ENCODE assay signal across 8 cellular contexts in the genomic region with DNA sequence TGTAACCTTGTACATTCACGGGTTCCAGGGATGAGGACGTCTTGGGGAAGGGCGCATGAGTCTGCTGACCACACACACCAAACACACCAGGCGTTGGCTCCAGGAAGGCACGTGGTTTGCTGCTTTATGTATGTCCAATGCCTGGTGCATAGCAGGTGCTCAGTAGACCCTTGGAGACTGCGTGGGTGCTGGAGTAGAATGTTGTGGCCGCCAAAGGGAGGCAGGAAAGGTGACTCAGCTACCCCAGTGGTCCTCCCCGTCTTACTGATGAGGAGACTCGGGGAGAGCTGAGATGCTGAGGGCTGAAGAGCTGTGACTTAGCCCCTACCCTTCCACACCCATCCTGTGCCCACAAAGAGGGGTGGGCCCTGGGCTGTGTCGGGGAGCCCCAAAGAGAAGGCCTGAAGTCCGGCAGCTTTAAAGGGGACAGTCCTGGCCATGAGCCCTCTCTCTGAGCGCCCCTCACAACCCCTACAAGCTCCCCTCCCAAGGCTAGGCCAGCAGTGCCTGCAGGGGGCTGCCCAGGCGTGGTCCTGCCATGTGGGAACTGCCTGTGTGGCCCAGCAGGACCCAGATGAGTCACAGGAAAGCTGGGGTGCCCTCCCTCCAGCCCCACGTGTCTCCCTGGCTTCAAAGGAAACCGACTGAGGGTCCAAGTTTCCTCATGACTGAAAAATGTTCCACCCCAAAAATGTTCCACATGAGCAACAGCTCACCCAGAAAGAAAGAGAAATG. TPM values are rescaled to one million over a fixed set of nuclear protein-coding genes. Genes with fewer than 3 reads are reported as not detected.
A peak's percentile ranks its signal among the peaks of the same experiment; 100 is the strongest.
DNase-seq lines count a peak whose midpoint lies in the region; ATAC-seq, FAIRE-seq and TF ChIP-seq lines count a peak whose summit lies in the region.

No MANE protein-coding gene starts in this region.

- DNase-seq in RCC 7860 (ENCODE audit: low spot score) (peak; percentile 99), amniotic epithelial cell (ENCODE audit: low read depth) (peak; percentile 79), omental fat pad (ENCODE audit: low spot score) (no peak), AML-193 (lab: John Stamatoyannopoulos, UW) (no peak), inferior parietal cortex (ENCODE audit: extremely low spot score) (no peak)

- no peak for TF ChIP-seq CTCF in omental fat pad (IDR thresholded peaks at IDR 0.05)

- 0 out of 2 replicates have a peak overlapping the region, but pooled peaks have one; percentile 11 for H3K27ac ChIP-seq in ACC112 (ENCODE audit: low read depth, low read length)
- H3K27ac ChIP-seq in rectal smooth muscle tissue (ENCODE audit: low read depth, low read length): peak overlapping the region; percentile 40

- ATAC-seq in omental fat pad (ENCODE audit: low FRiP score) (no peak), GM18519 (IDR thresholded peaks at IDR 0.05; ENCODE audit: low FRiP score, unreplicated experiment) (no peak)

- peaks cover 25% of the 10 kb centered on the region for H3K4me1 ChIP-seq in ACC112 (ENCODE audit: control insufficient read depth, insufficient read depth, low read length, unreplicated experiment)
- H3K4me1 ChIP-seq in rectal smooth muscle tissue (ENCODE audit: control insufficient read depth, insufficient read depth, low read length): no peaks in the 10 kb centered on the region

- peak; percentile 80 for FAIRE-seq in RCC 7860 (lab: Jason Lieb, UNC)

- H3K79me2 ChIP-seq in ACC112 (ENCODE audit: control insufficient read depth, insufficient read depth, low read length, unreplicated experiment): no peaks in the 10 kb centered on the region

- H3K9ac ChIP-seq in rectal smooth muscle tissue (ENCODE audit: low read length): no peak overlapping the region

- H3K4me3 ChIP-seq in ACC112 (ENCODE audit: low read depth, low read length): no peak overlapping the region
- no peak overlapping the region for H3K4me3 ChIP-seq in rectal smooth muscle tissue (ENCODE audit: low read length)

- H3K36me3 ChIP-seq in ACC112 (ENCODE audit: insufficient read depth, low read length) (no peaks in the 10 kb centered on the region), rectal smooth muscle tissue (ENCODE audit: control insufficient read depth, insufficient read depth, low read length) (no peaks in the 10 kb centered on the region)

- H3K27me3 ChIP-seq in ACC112 (ENCODE audit: insufficient read depth, low read length): no peaks in the 10 kb centered on the region
- no peaks in the 10 kb centered on the region for H3K27me3 ChIP-seq in rectal smooth muscle tissue (ENCODE audit: control insufficient read depth, insufficient read depth, low read length)

- H2AFZ ChIP-seq in ACC112 (ENCODE audit: low read length, unreplicated experiment): no peak overlapping the region

RNA-seq across cellular contexts. Expression of a gene that starts 28.0 kb away (rescaled TPM):
- total RNA-seq in omental fat pad: 100 to 1,000 TPM in 3 of 4 donors, 10 to 100 TPM in 1; 77.7 to 229 (median 113) TPM

Comparison
In these comparisons a context has a peak if more than half of its experiments do, and no peak if none do; other contexts are left out.
1. DNase-seq: peak in RCC 7860 (single experiment) and amniotic epithelial cell (single experiment); none in omental fat pad (single experiment), AML-193 (0 of 2) and inferior parietal cortex (single experiment).